ENCODE assay signal across 18 cellular contexts in the genomic region with DNA sequence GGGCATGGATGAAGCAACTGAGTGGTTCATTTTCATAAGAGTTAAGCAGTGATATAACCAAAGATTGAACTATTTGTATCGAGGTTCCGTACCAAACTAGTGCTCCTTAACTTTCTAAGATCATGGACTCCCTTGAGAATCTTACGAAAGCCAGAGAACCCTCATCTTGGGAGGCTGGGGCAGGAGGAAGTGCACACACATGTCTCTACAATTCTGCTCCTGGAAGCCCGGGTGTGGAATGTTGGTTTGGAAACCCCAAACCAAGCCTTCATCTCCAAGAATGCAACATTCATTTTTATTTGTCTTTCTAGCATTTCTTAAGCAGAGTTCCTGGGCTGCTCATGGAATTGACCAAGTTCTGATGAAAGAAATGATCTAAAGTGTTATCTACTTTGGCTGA.
DNase-seq lines count a peak whose midpoint lies in the region; ATAC-seq and TF ChIP-seq lines count a peak whose summit lies in the region.
"Had no signal": no experiment of that assay in that cellular context is flagged by ENCODE, and none has a peak within 500 bp of the region (broad histone marks: within the 10 kb centered on the region; RNA-seq: fewer than 3 reads in every experiment).

No MANE protein-coding gene starts in this region.

- no peak for ATAC-seq in activated T-cell treated with anti-CD3 and anti-CD28 coated beads, Interleukin-2, amount 50 U/mL, for 72 hours (replicated peaks in 1 of 2)
- ATAC-seq in GM21825 (IDR thresholded peaks at IDR 0.05; ENCODE audit: unreplicated experiment) (no peak), left ventricle myocardium superior (no peak)
- ATAC-seq: Panc1 had no signal

- H3K27ac Mint-ChIP-seq in activated T-cell treated with anti-CD3 and anti-CD28 coated beads, Interleukin-2, amount 50 U/mL, for 72 hours = no peak overlapping the region

- H3K27me3 Mint-ChIP-seq in activated T-cell treated with anti-CD3 and anti-CD28 coated beads, Interleukin-2, amount 50 U/mL, for 72 hours (ENCODE audit: low read depth) = peaks cover 12% of the 10 kb centered on the region

- H3K36me3 Mint-ChIP-seq in activated T-cell treated with anti-CD3 and anti-CD28 coated beads, Interleukin-2, amount 50 U/mL, for 72 hours (ENCODE audit: insufficient read depth in 2 of 2) = no peaks in the 10 kb centered on the region

- no peaks in the 10 kb centered on the region for H3K9me3 Mint-ChIP-seq in activated T-cell treated with anti-CD3 and anti-CD28 coated beads, Interleukin-2, amount 50 U/mL, for 72 hours

- intact Hi-C loops in left ventricle myocardium superior (cut with micrococcal nuclease) = no loop called here

- no peak overlapping the region for H3K4me3 ChIP-seq in fibroblast of mammary gland (ENCODE audit: control insufficient read depth, low read depth, low read length)

- TF ChIP-seq CTCF in fibroblast of mammary gland (conservative IDR thresholded peaks at IDR 0.05; ENCODE audit: control insufficient read depth, insufficient read depth, low read depth, low read length) = no peak

- H3K4me3 Mint-ChIP-seq in activated T-cell treated with anti-CD3 and anti-CD28 coated beads, Interleukin-2, amount 50 U/mL, for 72 hours = no peak overlapping the region

- DNase-seq in AG08395 (ENCODE audit: low spot score) = peak; percentile 77
- peak; percentile 61 for DNase-seq in EL
- DNase-seq in RPMI7951 (ENCODE audit: low read depth) = peak; percentile 77
- peak; percentile 16 for DNase-seq in fibroblast of mammary gland (ENCODE audit: low read depth)
- DNase-seq in activated T-cell treated with anti-CD3 and anti-CD28 coated beads, Interleukin-2, amount 50 U/mL, for 72 hours = no peak
- no peak for DNase-seq in H4 (ENCODE audit: low spot score)
- no peak for DNase-seq in left ventricle myocardium superior
- DNase-seq: C1 segment of cervical spinal cord, DMS 273 treated with DMSO at 0.1 percent for 48 hours, KBM-7, NCI-H1092 treated with DMSO at 0.1 percent for 48 hours, NCI-H1694 treated with DMSO at 0.1 percent for 48 hours, NCI-H446, NCI-H82, Right ventricle myocardium superior, SW 1271 had no signal

- no peaks in the 10 kb centered on the region for H3K4me1 Mint-ChIP-seq in activated T-cell treated with anti-CD3 and anti-CD28 coated beads, Interleukin-2, amount 50 U/mL, for 72 hours (ENCODE audit: low read depth)

Comparison
In these comparisons a context has a peak if more than half of its experiments do, and no peak if none do; other contexts are left out.
1. DNase-seq: peak in AG08395 (single experiment), EL (single experiment), RPMI7951 (single experiment) and fibroblast of mammary gland (single experiment); none in activated T-cell treated with anti-CD3 and anti-CD28 coated beads, Interleukin-2, amount 50 U/mL, for 72 hours (0 of 2), H4 (single experiment) and left ventricle myocardium superior (single experiment).